12 cellular contexts compared by ENCODE assay signal in genomic region chr3:64612916-64613526, GRCh38.
DNase-seq lines count a peak whose midpoint lies in the region; ATAC-seq and TF ChIP-seq lines count a peak whose summit lies in the region.
"Had no signal": no experiment of that assay in that cellular context is flagged by ENCODE, and none has a peak within 500 bp of the region (broad histone marks: within the 10 kb centered on the region; RNA-seq: fewer than 3 reads in every experiment).

No MANE protein-coding gene starts in this region.

- H3F3A ChIP-seq in smooth muscle cell (ENCODE audit: low read depth): no peaks in the 10 kb centered on the region

- H3K9me3 Mint-ChIP-seq in endothelial cell (ENCODE audit: unreplicated experiment): no peaks in the 10 kb centered on the region
- H3K9me3 Mint-ChIP-seq: activated CD8-positive, alpha-beta T cell treated with anti-CD3 and anti-CD28 coated beads for 36 hours had no signal

- TF ChIP-seq EP300 in stomach (IDR thresholded peaks at IDR 0.05): no peak

- peaks cover 37% of the 10 kb centered on the region for H3K4me1 Mint-ChIP-seq in endothelial cell (ENCODE audit: unreplicated experiment)
- H3K4me1 Mint-ChIP-seq: CD4-positive, CD25-positive, alpha-beta regulatory T cell had no signal

- TF ChIP-seq CTCF in endothelial cell (IDR thresholded peaks at IDR 0.05; ENCODE audit: unreplicated experiment) (no peak), lung (IDR thresholded peaks at IDR 0.05; ENCODE audit: control extremely low read depth, extremely low read depth) (no peak), stomach (IDR thresholded peaks at IDR 0.05) (no peak), smooth muscle cell (IDR thresholded peaks at IDR 0.05; ENCODE audit: borderline replicate concordance, insufficient read depth, poor library complexity, severe bottlenecking) (no peak), GM20000 (IDR thresholded peaks at IDR 0.05; ENCODE audit: extremely low read depth, missing control alignments) (no peak)

- peak overlapping the region; percentile 52 to 56 for H3K27ac ChIP-seq in lung (ENCODE audit: low read depth in 1 of 2, low read length in 1 of 2)
- H3K27ac ChIP-seq in stomach: peak overlapping the region in 4 of 5 donors; percentile 10 to 87 (median 53)
- H3K27ac ChIP-seq in smooth muscle cell (ENCODE audit: low read depth): no peak overlapping the region
- H3K27ac ChIP-seq in caudate nucleus (ENCODE audit: low read depth, low read length): no peak overlapping the region

- H3K27me3 Mint-ChIP-seq in endothelial cell (ENCODE audit: unreplicated experiment): peaks cover 6% of the 10 kb centered on the region
- H3K27me3 Mint-ChIP-seq: activated CD8-positive, alpha-beta T cell treated with anti-CD3 and anti-CD28 coated beads for 36 hours; CD4-positive, CD25-positive, alpha-beta regulatory T cell had no signal

- no peak overlapping the region for H3K4me2 ChIP-seq in smooth muscle cell

- H2AFZ ChIP-seq in smooth muscle cell (ENCODE audit: low read depth): no peak overlapping the region

- no peaks in the 10 kb centered on the region for H3K79me2 ChIP-seq in smooth muscle cell (ENCODE audit: low read depth)

- H3K4me3 Mint-ChIP-seq in endothelial cell (ENCODE audit: unreplicated experiment): peak overlapping the region; percentile 62
- H3K4me3 Mint-ChIP-seq: activated CD8-positive, alpha-beta T cell treated with anti-CD3 and anti-CD28 coated beads for 36 hours; CD4-positive, CD25-positive, alpha-beta regulatory T cell had no signal

- H3K36me3 ChIP-seq in lung (ENCODE audit: control insufficient read depth in 2 of 2, insufficient read depth in 2 of 2, low read length in 2 of 2) (peaks cover 3 to 28% of the 10 kb centered on the region in 2 donors), stomach (peaks cover 0 to 5% (median 4%) of the 10 kb centered on the region in 4 donors), smooth muscle cell (ENCODE audit: low read depth) (peaks cover 16% of the 10 kb centered on the region)

- no peaks in the 10 kb centered on the region for H4K20me1 ChIP-seq in smooth muscle cell (ENCODE audit: low read depth)

- peaks cover 0 to 8% of the 10 kb centered on the region in 2 donors for H3K4me1 ChIP-seq in lung (ENCODE audit: control insufficient read depth in 2 of 2, insufficient read depth in 2 of 2, low read length in 2 of 2)
- H3K4me1 ChIP-seq in stomach: peaks cover 0 to 12% (median 6%) of the 10 kb centered on the region in 4 donors
- no peaks in the 10 kb centered on the region for H3K4me1 ChIP-seq in smooth muscle cell (ENCODE audit: low read depth)

- intact Hi-C loops in stomach (cut with DNase I; ENCODE audit: low total_unique reads): no loop called here

- no peak overlapping the region for H3K4me3 ChIP-seq in lung
- peak overlapping the region in 1 of 4 donors; percentile 5 for H3K4me3 ChIP-seq in stomach
- no peak overlapping the region for H3K4me3 ChIP-seq in smooth muscle cell

- TF ChIP-seq POLR2A in stomach (IDR thresholded peaks at IDR 0.05): no peak

- WGBS in lung, 2 donors: 70 to 74% methylated on average over 11 of the region's 11 CpGs
- WGBS in stomach, 5 donors: 34 to 59% (median 47%) methylated on average over 10 to 11 of the region's 11 CpGs
- WGBS in smooth muscle cell (ENCODE audit: low lambda C conversion rate): 54% methylated on average over 11 of the region's 11 CpGs

- peak; percentile 81 for DNase-seq in NCI-H82 (lab: John Stamatoyannopoulos, UW)
- no peak for DNase-seq in endothelial cell (ENCODE audit: low spot score)
- DNase-seq in lung (ENCODE audit: low spot score): no peak
- no peak for DNase-seq in stomach
- DNase-seq in smooth muscle cell (lab: John Stamatoyannopoulos, UW; ENCODE audit: unreplicated experiment): no peak
- no peak for DNase-seq in GM20000 (ENCODE audit: low spot score)
- DNase-seq in caudate nucleus (lab: John Stamatoyannopoulos, UW): no peak
- DNase-seq: activated CD8-positive, alpha-beta T cell treated with anti-CD3 and anti-CD28 coated beads for 36 hours; activated naive CD4-positive, alpha-beta T cell; CD4-positive, CD25-positive, alpha-beta regulatory T cell; stimulated activated naive CD4-positive, alpha-beta T cell treated with Interleukin-2 at 50 U/mL for 16 hours had no signal

- no peak overlapping the region for H3K9ac ChIP-seq in smooth muscle cell (ENCODE audit: low read depth)

- peaks cover 68% of the 10 kb centered on the region for H3K36me3 Mint-ChIP-seq in endothelial cell (ENCODE audit: low read depth, unreplicated experiment)
- H3K36me3 Mint-ChIP-seq: CD4-positive, CD25-positive, alpha-beta regulatory T cell had no signal

- H3K27ac Mint-ChIP-seq in endothelial cell (ENCODE audit: unreplicated experiment): no peak overlapping the region
- H3K27ac Mint-ChIP-seq: activated CD8-positive, alpha-beta T cell treated with anti-CD3 and anti-CD28 coated beads for 36 hours; CD4-positive, CD25-positive, alpha-beta regulatory T cell had no signal

- no peak for ATAC-seq in lung (ENCODE audit: insufficient read depth, low FRiP score)
- ATAC-seq in GM19397 (IDR thresholded peaks at IDR 0.05; ENCODE audit: unreplicated experiment): no peak
- ATAC-seq: activated CD8-positive, alpha-beta T cell treated with anti-CD3 and anti-CD28 coated beads for 36 hours had no signal

- H3K27me3 ChIP-seq in lung (ENCODE audit: control insufficient read depth, insufficient read depth): no peaks in the 10 kb centered on the region
- no peaks in the 10 kb centered on the region for H3K27me3 ChIP-seq in stomach
- no peaks in the 10 kb centered on the region for H3K27me3 ChIP-seq in smooth muscle cell (ENCODE audit: low read depth)

- H3K9me3 ChIP-seq in lung (ENCODE audit: control insufficient read depth in 2 of 2, insufficient read depth in 1 of 2, low read length in 1 of 2) (no peaks in the 10 kb centered on the region), stomach (no peaks in the 10 kb centered on the region), smooth muscle cell (replicated peaks; ENCODE audit: low read depth) (no peaks in the 10 kb centered on the region)

Comparison
In these comparisons a context has a peak if more than half of its experiments do, and no peak if none do; other contexts are left out.
1. H3K27ac ChIP-seq: peak in lung (2 of 2) and stomach (4 of 5); none in smooth muscle cell (single experiment) and caudate nucleus (single experiment).